Comparison of ENCODE assay signal across 12 cellular contexts in genomic region chr14:101813171-101813759, GRCh38. TPM values are rescaled to one million over a fixed set of nuclear protein-coding genes. Genes with fewer than 3 reads are reported as not detected.
DNase-seq lines count a peak whose midpoint lies in the region; ATAC-seq and TF ChIP-seq lines count a peak whose summit lies in the region.
"Had no signal": no experiment of that assay in that cellular context is flagged by ENCODE, and none has a peak within 500 bp of the region (broad histone marks: within the 10 kb centered on the region; RNA-seq: fewer than 3 reads in every experiment).

No MANE protein-coding gene starts in this region.

- intact Hi-C loops in CD8-positive, alpha-beta T cell (cut with DNase I, micrococcal nuclease) = loop anchor here in 1 of 2 experiments (10.0 kb wide), 1 partner anchor 1738 kb away; no protein-coding TSS in a partner anchor
- intact Hi-C loops in esophagus muscularis mucosa (cut with DNase I) = loop anchor here (5.0 kb wide), 1 partner anchor 46 kb away; no protein-coding TSS in a partner anchor

- peak overlapping the region; percentile 80 for H3K4me3 ChIP-seq in CD8-positive, alpha-beta T cell (ENCODE audit: low read depth, low read length)
- H3K4me3 ChIP-seq in esophagus muscularis mucosa = no peak overlapping the region
- no peak overlapping the region for H3K4me3 ChIP-seq in parathyroid adenoma (ENCODE audit: low read depth, low read length)

- no peaks in the 10 kb centered on the region for H3K9me3 Mint-ChIP-seq in CD8-positive, alpha-beta T cell
- H3K9me3 Mint-ChIP-seq: nephron progenitor cell had no signal

- H3K4me3 Mint-ChIP-seq in CD8-positive, alpha-beta T cell = peak overlapping the region; percentile 95
- H3K4me3 Mint-ChIP-seq: nephron progenitor cell had no signal

- peaks cover 61% of the 10 kb centered on the region for H3K36me3 Mint-ChIP-seq in CD8-positive, alpha-beta T cell

- POLR2A ChIA-PET in CD8-positive, alpha-beta T cell (lab: Charles Lee) = interaction anchor here (1.1 to 10.3 kb wide), 8 partner anchors 9 to 107 kb away, joined by 3 to 239 read pairs (median 5); no protein-coding TSS in a partner anchor
- POLR2A ChIA-PET in RWPE1 (lab: Yijun Ruan, JAX; ENCODE audit: low non-redundant PET) = no interaction called here

- H3K27ac ChIP-seq in CD8-positive, alpha-beta T cell (ENCODE audit: low read depth, low read length) = peak overlapping the region; percentile 99
- H3K27ac ChIP-seq in RWPE1 (peak overlapping the region; percentile 30; the same call in 1 of the 2 replicates), esophagus muscularis mucosa (replicated peaks in 1 of 4) (peak overlapping the region; percentile 63 to 99 (median 80)), parathyroid adenoma (peak overlapping the region; percentile 73)
- H3K27ac ChIP-seq: HL-60 had no signal

- DNase-seq in CD8-positive, alpha-beta T cell = no peak
- no peak for DNase-seq in RWPE1 (ENCODE audit: low spot score)
- DNase-seq in esophagus muscularis mucosa (ENCODE audit: extremely low spot score) = no peak
- DNase-seq in GM20000 (ENCODE audit: low spot score) = no peak
- no peak for DNase-seq in cortex of kidney (lab: John Stamatoyannopoulos, UW)
- no peak for DNase-seq in COR-L47 (lab: John Stamatoyannopoulos, UW)
- DNase-seq: GOT3, NCI-H187, nephron progenitor cell had no signal

- H3K27me3 ChIP-seq in CD8-positive, alpha-beta T cell (ENCODE audit: insufficient read depth, low read length) = no peaks in the 10 kb centered on the region
- H3K27me3 ChIP-seq in esophagus muscularis mucosa = no peaks in the 10 kb centered on the region
- no peaks in the 10 kb centered on the region for H3K27me3 ChIP-seq in parathyroid adenoma (ENCODE audit: control insufficient read depth, insufficient read depth, low read length)

- no peak overlapping the region for H3K9ac ChIP-seq in parathyroid adenoma

- peaks cover 82% of the 10 kb centered on the region for H3K4me1 Mint-ChIP-seq in CD8-positive, alpha-beta T cell (ENCODE audit: low read depth)

- peak overlapping the region; percentile 96 for H3K27ac Mint-ChIP-seq in CD8-positive, alpha-beta T cell
- H3K27ac Mint-ChIP-seq: nephron progenitor cell had no signal

- H3K9me3 ChIP-seq in CD8-positive, alpha-beta T cell (ENCODE audit: low read length) = no peaks in the 10 kb centered on the region
- H3K9me3 ChIP-seq in esophagus muscularis mucosa (no peaks in the 10 kb centered on the region), parathyroid adenoma (ENCODE audit: control insufficient read depth, low read length) (no peaks in the 10 kb centered on the region)

- peaks cover 43% of the 10 kb centered on the region for H3K79me2 ChIP-seq in parathyroid adenoma

- no peak for TF ChIP-seq CTCF in CD8-positive, alpha-beta T cell (IDR thresholded peaks at IDR 0.05)
- TF ChIP-seq CTCF in RWPE1 (conservative IDR thresholded peaks at IDR 0.05; ENCODE audit: low read depth) = no peak
- no peak for TF ChIP-seq CTCF in esophagus muscularis mucosa (IDR thresholded peaks at IDR 0.05)
- no peak for TF ChIP-seq CTCF in parathyroid adenoma (IDR thresholded peaks at IDR 0.05)
- TF ChIP-seq CTCF in GM20000 (IDR thresholded peaks at IDR 0.05; ENCODE audit: extremely low read depth, missing control alignments) = no peak

- CTCF ChIA-PET in CD8-positive, alpha-beta T cell (lab: Charles Lee) = interaction anchor here (0.9 to 2.5 kb wide), 8 partner anchors 8 to 91 kb away, joined by 3 to 14 read pairs (median 3); no protein-coding TSS in a partner anchor
- CTCF ChIA-PET in RWPE1 (lab: Yijun Ruan, JAX) = interaction anchor here (0.5 to 1.2 kb wide), 2 partner anchors 42 to 1435 kb away, joined by 4 read pairs; no protein-coding TSS in a partner anchor

- TF ChIP-seq POLR2A in esophagus muscularis mucosa (IDR thresholded peaks at IDR 0.05; ENCODE audit: low read depth) = no peak

- H3K4me1 ChIP-seq in CD8-positive, alpha-beta T cell (ENCODE audit: insufficient read depth, low read length) = peaks cover 72% of the 10 kb centered on the region
- H3K4me1 ChIP-seq in esophagus muscularis mucosa (peaks cover 63 to 75% (median 71%) of the 10 kb centered on the region in 4 donors), parathyroid adenoma (no peaks in the 10 kb centered on the region)

- no peak for TF ChIP-seq EP300 in esophagus muscularis mucosa (IDR thresholded peaks at IDR 0.05)

- H3K27me3 Mint-ChIP-seq in CD8-positive, alpha-beta T cell (ENCODE audit: low read depth) = no peaks in the 10 kb centered on the region

- H3K4me2 ChIP-seq in parathyroid adenoma (ENCODE audit: low read length) = no peak overlapping the region

- ATAC-seq in CD8-positive, alpha-beta T cell = no peak
- no peak for ATAC-seq in HG03097 (IDR thresholded peaks at IDR 0.05; ENCODE audit: low FRiP score, unreplicated experiment)

- WGBS in esophagus muscularis mucosa = 52% methylated on average over 7 of the region's 7 CpGs

- H3K36me3 ChIP-seq in CD8-positive, alpha-beta T cell (ENCODE audit: insufficient read depth, low read length) = no peaks in the 10 kb centered on the region
- H3K36me3 ChIP-seq in esophagus muscularis mucosa (peaks cover 0 to 4% (median 0%) of the 10 kb centered on the region in 4 donors), parathyroid adenoma (ENCODE audit: control insufficient read depth, insufficient read depth, low read length) (no peaks in the 10 kb centered on the region)

- H2AFZ ChIP-seq in parathyroid adenoma = no peak overlapping the region

RNA-seq across cellular contexts. Expression of gene PPP2R5C, which starts 51.8 kb away (rescaled TPM):
- 100 to 1,000 TPM; 557 to 560 TPM for total RNA-seq in CD8-positive, alpha-beta T cell
- 100 to 1,000 TPM; 103 to 142 (median 131) TPM for total RNA-seq in esophagus muscularis mucosa

Comparison
In these comparisons a context has a peak if more than half of its experiments do, and no peak if none do; other contexts are left out.
1. H3K27ac ChIP-seq: peak in every context shown above with its lines; median percentile 99 in CD8-positive, alpha-beta T cell; 80 in esophagus muscularis mucosa; 73 in parathyroid adenoma; 30 in RWPE1.